ENCODE assay signal across 23 cellular contexts in genomic region chr9:10127867-10128266, GRCh38.
DNase-seq lines count a peak whose midpoint lies in the region; TF ChIP-seq lines count a peak whose summit lies in the region.
"Had no signal": no experiment of that assay in that cellular context is flagged by ENCODE, and none has a peak within 500 bp of the region (broad histone marks: within the 10 kb centered on the region; RNA-seq: fewer than 3 reads in every experiment).

No MANE protein-coding gene starts in this region.

- H3K27ac ChIP-seq in dorsolateral prefrontal cortex, result no peak overlapping the region
- H3K27ac ChIP-seq: SJCRH30 had no signal

- DNase-seq in HCEC 1CT (peak; percentile 12), MG63 (peak; percentile 10), choroid plexus epithelial cell (ENCODE audit: low read depth) (peak; percentile 2), NCI-H82 treated with DMSO at 0.1 percent for 48 hours (lab: John Stamatoyannopoulos, UW; ENCODE audit: unreplicated experiment) (no peak), putamen (ENCODE audit: low spot score) (no peak), dorsolateral prefrontal cortex (no peak)
- DNase-seq in activated T-cell treated with anti-CD3 and anti-CD28 coated beads, Interleukin-2, amount 50 U/mL, for 1 hour, result no peak
- DNase-seq: C1 segment of cervical spinal cord; Caco-2; CD8-positive, alpha-beta T cell; DMS79; EL; GDM1; KG1; MM.1S; NCI-H1048; NCI-H1417; NCI-H1694; NCI-H2171 treated with DMSO at 0.1 percent for 48 hours; NCI-H345; NCI-H510A treated with DMSO at 0.1 percent for 48 hours; SJCRH30 had no signal

- no peaks in the 10 kb centered on the region for H3K36me3 ChIP-seq in MG63
- H3K36me3 ChIP-seq: SJCRH30 had no signal

- no peaks in the 10 kb centered on the region for H3K27me3 ChIP-seq in MG63
- no peaks in the 10 kb centered on the region for H3K27me3 ChIP-seq in dorsolateral prefrontal cortex
- H3K27me3 ChIP-seq: SJCRH30 had no signal

- H3K4me3 ChIP-seq in MG63, result no peak overlapping the region
- H3K4me3 ChIP-seq in choroid plexus epithelial cell (ENCODE audit: low read depth, low read length), result no peak overlapping the region
- H3K4me3 ChIP-seq in dorsolateral prefrontal cortex, result no peak overlapping the region
- H3K4me3 ChIP-seq: GM12878, SJCRH30 had no signal

- intact Hi-C loops in dorsolateral prefrontal cortex (cut with DNase I), result no loop called here

- H3K9me3 ChIP-seq in MG63, result no peaks in the 10 kb centered on the region; the same call in 1 of the 2 replicates
- H3K9me3 ChIP-seq: Caco-2, SJCRH30 had no signal

- TF ChIP-seq CTCF in choroid plexus epithelial cell (conservative IDR thresholded peaks at IDR 0.05; ENCODE audit: low read depth, low read length) (no peak), dorsolateral prefrontal cortex (IDR thresholded peaks at IDR 0.05 in 54 of 56, conservative IDR thresholded peaks at IDR 0.05 in 2 of 56; ENCODE audit: low read depth in 1 of 56, partially characterized antibody in 56 of 56) (no peak)

Comparison
In these comparisons a context has a peak if more than half of its experiments do, and no peak if none do; other contexts are left out.
1. DNase-seq: peak in HCEC 1CT (single experiment), MG63 (single experiment) and choroid plexus epithelial cell (single experiment); none in NCI-H82 treated with DMSO at 0.1 percent for 48 hours (single experiment), activated T-cell treated with anti-CD3 and anti-CD28 coated beads, Interleukin-2, amount 50 U/mL, for 1 hour (single experiment), putamen (single experiment) and dorsolateral prefrontal cortex (0 of 10).